Comparison of ENCODE assay signal across 33 cellular contexts in genomic region chr3:48270306-48270705, GRCh38. TPM values are rescaled to one million over a fixed set of nuclear protein-coding genes. Genes with fewer than 3 reads are reported as not detected.
DNase-seq lines count a peak whose midpoint lies in the region; ATAC-seq and TF ChIP-seq lines count a peak whose summit lies in the region.
"Had no signal": no experiment of that assay in that cellular context is flagged by ENCODE, and none has a peak within 500 bp of the region (broad histone marks: within the 10 kb centered on the region; RNA-seq: fewer than 3 reads in every experiment).

No MANE protein-coding gene starts in this region.

- H3K9ac ChIP-seq in endocrine pancreas (ENCODE audit: control insufficient read depth, insufficient read depth, low read length), result peak overlapping the region; percentile 3
- H3K9ac ChIP-seq: GM23248 had no signal

- H3K36me3 ChIP-seq in CD4-positive, CD25-positive, alpha-beta regulatory T cell (ENCODE audit: control insufficient read depth, insufficient read depth, low read length), result peaks cover 10% of the 10 kb centered on the region
- no peaks in the 10 kb centered on the region for H3K36me3 ChIP-seq in endocrine pancreas (ENCODE audit: control insufficient read depth, insufficient read depth, low read length)
- H3K36me3 ChIP-seq: vagina had no signal

- H3K9me3 ChIP-seq in CD4-positive, CD25-positive, alpha-beta regulatory T cell (ENCODE audit: control insufficient read depth in 2 of 2, low read length in 2 of 2), result no peaks in the 10 kb centered on the region
- H3K9me3 ChIP-seq in T-helper 17 cell (ENCODE audit: control insufficient read depth, low read length, poor library complexity, severe bottlenecking), result no peaks in the 10 kb centered on the region
- H3K9me3 ChIP-seq in endocrine pancreas (ENCODE audit: control insufficient read depth, low read length), result no peaks in the 10 kb centered on the region
- H3K9me3 ChIP-seq: gastroesophageal sphincter, vagina had no signal

- peaks cover 25% of the 10 kb centered on the region for H3K4me1 Mint-ChIP-seq in T-helper 2 cell treated with Interferon-gamma antibody and Interleukin-4, amounts not matched to agents 5 μg/mL and 100 μg/mL, for 36 hours (ENCODE audit: low read depth)
- H3K4me1 Mint-ChIP-seq in CD4-positive, CD25-positive, alpha-beta regulatory T cell, result peaks cover 7 to 43% (median 22%) of the 10 kb centered on the region in 4 donors
- H3K4me1 Mint-ChIP-seq in T-helper 17 cell (peaks cover 25% of the 10 kb centered on the region), chondrocyte (ENCODE audit: low read depth) (no peaks in the 10 kb centered on the region)

- H3K9me3 Mint-ChIP-seq in T-helper 2 cell treated with Interferon-gamma antibody and Interleukin-4, amounts not matched to agents 5 μg/mL and 100 μg/mL, for 36 hours, result no peaks in the 10 kb centered on the region
- no peaks in the 10 kb centered on the region for H3K9me3 Mint-ChIP-seq in CD4-positive, CD25-positive, alpha-beta regulatory T cell
- H3K9me3 Mint-ChIP-seq in chondrocyte (ENCODE audit: low read depth), result no peaks in the 10 kb centered on the region

- H3K27ac Mint-ChIP-seq in T-helper 2 cell treated with Interferon-gamma antibody and Interleukin-4, amounts not matched to agents 5 μg/mL and 100 μg/mL, for 36 hours, result peak overlapping the region; percentile 58
- H3K27ac Mint-ChIP-seq in CD4-positive, CD25-positive, alpha-beta regulatory T cell, result peak overlapping the region in 2 of 3 donors; percentile 21 to 84
- H3K27ac Mint-ChIP-seq in T-helper 17 cell (no peak overlapping the region), chondrocyte (ENCODE audit: unreplicated experiment) (no peak overlapping the region)

- H3K4me3 ChIP-seq in CD4-positive, CD25-positive, alpha-beta regulatory T cell (ENCODE audit: low read depth, low read length), result no peak overlapping the region
- no peak overlapping the region for H3K4me3 ChIP-seq in endocrine pancreas (ENCODE audit: control insufficient read depth, insufficient read depth, low read length)
- H3K4me3 ChIP-seq: cardiac muscle cell, gastroesophageal sphincter, GM23248, vagina had no signal

- peaks cover 23% of the 10 kb centered on the region for H3K4me1 ChIP-seq in CD4-positive, CD25-positive, alpha-beta regulatory T cell (ENCODE audit: control insufficient read depth, insufficient read depth, low read length, poor library complexity, severe bottlenecking)
- peaks cover 6% of the 10 kb centered on the region for H3K4me1 ChIP-seq in endocrine pancreas (ENCODE audit: control insufficient read depth, insufficient read depth, low read length)

- H3K36me3 Mint-ChIP-seq in T-helper 2 cell treated with Interferon-gamma antibody and Interleukin-4, amounts not matched to agents 5 μg/mL and 100 μg/mL, for 36 hours (ENCODE audit: low read depth), result peaks cover 28% of the 10 kb centered on the region
- H3K36me3 Mint-ChIP-seq in CD4-positive, CD25-positive, alpha-beta regulatory T cell, result peaks cover 7% of the 10 kb centered on the region
- H3K36me3 Mint-ChIP-seq in T-helper 17 cell (ENCODE audit: low read depth) (no peaks in the 10 kb centered on the region), chondrocyte (ENCODE audit: low read depth) (peaks cover 9% of the 10 kb centered on the region)

- H3K27me3 Mint-ChIP-seq in T-helper 2 cell treated with Interferon-gamma antibody and Interleukin-4, amounts not matched to agents 5 μg/mL and 100 μg/mL, for 36 hours (ENCODE audit: low read depth), result no peaks in the 10 kb centered on the region
- H3K27me3 Mint-ChIP-seq in CD4-positive, CD25-positive, alpha-beta regulatory T cell, result no peaks in the 10 kb centered on the region
- no peaks in the 10 kb centered on the region for H3K27me3 Mint-ChIP-seq in T-helper 17 cell
- peaks cover 2% of the 10 kb centered on the region for H3K27me3 Mint-ChIP-seq in chondrocyte (ENCODE audit: low read depth)

- no peak overlapping the region for H3K27ac ChIP-seq in CD4-positive, CD25-positive, alpha-beta regulatory T cell (ENCODE audit: insufficient read depth, low read length, poor library complexity, severe bottlenecking)
- H3K27ac ChIP-seq: cardiac muscle cell, gastroesophageal sphincter, GM23248, HL-60, vagina, VCaP had no signal

- no peak for ATAC-seq in CD4-positive, CD25-positive, alpha-beta regulatory T cell (ENCODE audit: low read depth in 2 of 2)
- no peak for ATAC-seq in T-helper 17 cell
- ATAC-seq: gastroesophageal sphincter; left lobe of liver; stimulated activated naive CD8-positive, alpha-beta T cell treated with anti-CD3 and anti-CD28 coated beads, Interleukin-15, Interleukin-2, amounts not matched to agents 100 U/mL and 50 U/mL, for 24 hours had no signal

- no peak overlapping the region for H3K4me3 Mint-ChIP-seq in T-helper 2 cell treated with Interferon-gamma antibody and Interleukin-4, amounts not matched to agents 5 μg/mL and 100 μg/mL, for 36 hours
- H3K4me3 Mint-ChIP-seq in CD4-positive, CD25-positive, alpha-beta regulatory T cell, result peak overlapping the region in 2 of 4 donors; percentile 16 to 54
- peak overlapping the region; percentile 33 for H3K4me3 Mint-ChIP-seq in T-helper 17 cell
- no peak overlapping the region for H3K4me3 Mint-ChIP-seq in chondrocyte (ENCODE audit: unreplicated experiment)

- no peaks in the 10 kb centered on the region for H3K27me3 ChIP-seq in CD4-positive, CD25-positive, alpha-beta regulatory T cell (ENCODE audit: control insufficient read depth, insufficient read depth, low read length)
- no peaks in the 10 kb centered on the region for H3K27me3 ChIP-seq in endocrine pancreas (ENCODE audit: control insufficient read depth, insufficient read depth, low read length)
- H3K27me3 ChIP-seq: cardiac muscle cell, gastroesophageal sphincter, vagina had no signal

- no peak for DNase-seq in T-helper 2 cell treated with Interferon-gamma antibody and Interleukin-4, amounts not matched to agents 5 μg/mL and 100 μg/mL, for 36 hours (ENCODE audit: low spot score)
- DNase-seq in T-helper 2 cell (no peak), T-helper 17 cell (no peak), T1000 (lab: John Stamatoyannopoulos, UW) (no peak), chondrocyte (ENCODE audit: low spot score) (no peak), NCI-H2081 (lab: John Stamatoyannopoulos, UW) (no peak)
- no peak for DNase-seq in CD4-positive, CD25-positive, alpha-beta regulatory T cell
- DNase-seq: activated CD4-positive, alpha-beta T cell treated with anti-CD3 and anti-CD28 coated beads, Interleukin-2, amount 50 U/mL, for 1 hour; activated naive CD4-positive, alpha-beta T cell; aorta; dermis blood vessel endothelial cell; GDM1; GM23248; hypothalamus; NCI-H1417 treated with DMSO at 0.1 percent for 48 hours; NCI-H2107; NCI-H446; NCI-H82; nucleus accumbens; RPMI8226; stimulated activated naive CD8-positive, alpha-beta T cell treated with anti-CD3 and anti-CD28 coated beads, Interleukin-15, Interleukin-2, amounts not matched to agents 100 U/mL and 50 U/mL, for 24 hours had no signal

- no peak for TF ChIP-seq CTCF in chondrocyte (IDR thresholded peaks at IDR 0.05)

RNA-seq across cellular contexts. Expression of gene ZNF589, which starts 29.4 kb away (rescaled TPM):
- total RNA-seq in CD4-positive, CD25-positive, alpha-beta regulatory T cell, result 33.4 TPM
- 1 to 10 TPM; 2.9 to 6.4 (median 4.8) TPM for polyA plus RNA-seq in CD4-positive, CD25-positive, alpha-beta regulatory T cell
- total RNA-seq in T-helper 17 cell, result 10 to 100 TPM; 31.0 to 35.4 TPM
- total RNA-seq in chondrocyte, result 7.7 to 9.4 TPM (median 8.0 TPM) in 3 replicates

RNA-seq across cellular contexts. Expression of gene NME6, which starts 30.9 kb away (rescaled TPM):
- 12.6 TPM for total RNA-seq in CD4-positive, CD25-positive, alpha-beta regulatory T cell
- polyA plus RNA-seq in CD4-positive, CD25-positive, alpha-beta regulatory T cell, result 10 to 100 TPM; 63.8 to 68.6 (median 65.0) TPM
- total RNA-seq in T-helper 17 cell (10 to 100 TPM; 13.4 to 17.0 TPM), chondrocyte (16.2 to 26.0 TPM (median 19.0 TPM) in 3 replicates)

RNA-seq across cellular contexts. Expression of gene CAMP, which starts 47.0 kb away (rescaled TPM):
- total RNA-seq in CD4-positive, CD25-positive, alpha-beta regulatory T cell, result not detected
- polyA plus RNA-seq in CD4-positive, CD25-positive, alpha-beta regulatory T cell, result not detected
- total RNA-seq in T-helper 17 cell (not detected), chondrocyte (not detected in 3 replicates)
- total RNA-seq: A172; cardiac muscle cell; dermis blood vessel endothelial cell; fibroblast of lung; gastroesophageal sphincter; GM23248; myocyte; pulmonary artery endothelial cell; T-helper 2 cell treated with Interferon-gamma antibody and Interleukin-4, amounts not matched to agents 100 ng/mL and 5 ng/mL, for 36 hours; vagina had no signal
- polyA plus RNA-seq: cardiac muscle cell, fibroblast of lung, GM23248 had no signal

Comparison
In these comparisons a context has a peak if more than half of its experiments do, and no peak if none do; other contexts are left out.
1. H3K27ac Mint-ChIP-seq: peak in T-helper 2 cell treated with Interferon-gamma antibody and Interleukin-4, amounts not matched to agents 5 μg/mL and 100 μg/mL, for 36 hours (single experiment) and CD4-positive, CD25-positive, alpha-beta regulatory T cell (2 of 3); none in T-helper 17 cell (single experiment) and chondrocyte (single experiment).